2 cellular contexts compared by ENCODE assay signal in the genomic region with DNA sequence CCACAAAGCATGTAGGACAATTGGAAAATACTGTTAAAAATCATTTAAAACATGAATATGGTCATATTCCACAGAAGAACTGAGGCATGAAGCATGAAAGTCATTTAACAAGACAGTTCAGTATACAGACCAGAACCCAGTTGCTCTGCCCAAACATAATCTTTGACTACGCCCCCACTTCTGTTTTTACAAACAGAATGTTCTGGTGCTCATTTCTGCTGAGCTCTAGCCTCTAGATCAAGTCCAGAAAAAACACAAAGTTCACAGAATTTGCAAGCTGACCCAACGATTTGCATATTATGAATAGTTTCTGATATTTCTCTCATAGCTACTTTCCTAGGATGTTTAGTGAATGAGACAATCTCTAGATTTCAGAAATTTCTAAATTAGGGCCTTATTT.
TF ChIP-seq lines count a peak whose summit lies in the region.

No MANE protein-coding gene starts in this region.

TF ChIP-seq in liver, 16 proteins besides CTCF, POLR2A, EP300 and RAD21 (continued from another document):
- TF ChIP-seq, protein P1, sequence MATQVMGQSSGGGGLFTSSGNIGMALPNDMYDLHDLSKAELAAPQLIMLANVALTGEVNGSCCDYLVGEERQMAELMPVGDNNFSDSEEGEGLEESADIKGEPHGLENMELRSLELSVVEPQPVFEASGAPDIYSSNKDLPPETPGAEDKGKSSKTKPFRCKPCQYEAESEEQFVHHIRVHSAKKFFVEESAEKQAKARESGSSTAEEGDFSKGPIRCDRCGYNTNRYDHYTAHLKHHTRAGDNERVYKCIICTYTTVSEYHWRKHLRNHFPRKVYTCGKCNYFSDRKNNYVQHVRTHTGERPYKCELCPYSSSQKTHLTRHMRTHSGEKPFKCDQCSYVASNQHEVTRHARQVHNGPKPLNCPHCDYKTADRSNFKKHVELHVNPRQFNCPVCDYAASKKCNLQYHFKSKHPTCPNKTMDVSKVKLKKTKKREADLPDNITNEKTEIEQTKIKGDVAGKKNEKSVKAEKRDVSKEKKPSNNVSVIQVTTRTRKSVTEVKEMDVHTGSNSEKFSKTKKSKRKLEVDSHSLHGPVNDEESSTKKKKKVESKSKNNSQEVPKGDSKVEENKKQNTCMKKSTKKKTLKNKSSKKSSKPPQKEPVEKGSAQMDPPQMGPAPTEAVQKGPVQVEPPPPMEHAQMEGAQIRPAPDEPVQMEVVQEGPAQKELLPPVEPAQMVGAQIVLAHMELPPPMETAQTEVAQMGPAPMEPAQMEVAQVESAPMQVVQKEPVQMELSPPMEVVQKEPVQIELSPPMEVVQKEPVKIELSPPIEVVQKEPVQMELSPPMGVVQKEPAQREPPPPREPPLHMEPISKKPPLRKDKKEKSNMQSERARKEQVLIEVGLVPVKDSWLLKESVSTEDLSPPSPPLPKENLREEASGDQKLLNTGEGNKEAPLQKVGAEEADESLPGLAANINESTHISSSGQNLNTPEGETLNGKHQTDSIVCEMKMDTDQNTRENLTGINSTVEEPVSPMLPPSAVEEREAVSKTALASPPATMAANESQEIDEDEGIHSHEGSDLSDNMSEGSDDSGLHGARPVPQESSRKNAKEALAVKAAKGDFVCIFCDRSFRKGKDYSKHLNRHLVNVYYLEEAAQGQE (IDR thresholded peaks at IDR 0.05), result peak; percentile 25
- TF ChIP-seq NR2F2 (IDR thresholded peaks at IDR 0.05) (no peak), HNF4A (conservative IDR thresholded peaks at IDR 0.05) (peak; percentile 58 to 80), FOXA1 (IDR thresholded peaks at IDR 0.05) (no peak), YY1 (IDR thresholded peaks at IDR 0.05) (no peak), GABPA (IDR thresholded peaks at IDR 0.05 in 1 of 2, conservative IDR thresholded peaks at IDR 0.05 in 1 of 2) (no peak), JUND (IDR thresholded peaks at IDR 0.05) (no peak), TAF1 (conservative IDR thresholded peaks at IDR 0.05) (no peak), HNF4G (IDR thresholded peaks at IDR 0.05) (no peak), EGR1 (IDR thresholded peaks at IDR 0.05; ENCODE audit: low read depth in 2 of 2) (peak in 1 of 2 donors; percentile 74)
- TF ChIP-seq, protein P2, sequence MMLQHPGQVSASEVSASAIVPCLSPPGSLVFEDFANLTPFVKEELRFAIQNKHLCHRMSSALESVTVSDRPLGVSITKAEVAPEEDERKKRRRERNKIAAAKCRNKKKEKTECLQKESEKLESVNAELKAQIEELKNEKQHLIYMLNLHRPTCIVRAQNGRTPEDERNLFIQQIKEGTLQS (IDR thresholded peaks at IDR 0.05), result no peak
- TF ChIP-seq, protein P3, sequence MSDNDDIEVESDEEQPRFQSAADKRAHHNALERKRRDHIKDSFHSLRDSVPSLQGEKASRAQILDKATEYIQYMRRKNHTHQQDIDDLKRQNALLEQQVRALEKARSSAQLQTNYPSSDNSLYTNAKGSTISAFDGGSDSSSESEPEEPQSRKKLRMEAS (IDR thresholded peaks at IDR 0.05), result peak; percentile 43

TF ChIP-seq in HepG2, 621 proteins besides CTCF, POLR2A, EP300 and RAD21 (continued from another document):
- TF ChIP-seq, protein P4, sequence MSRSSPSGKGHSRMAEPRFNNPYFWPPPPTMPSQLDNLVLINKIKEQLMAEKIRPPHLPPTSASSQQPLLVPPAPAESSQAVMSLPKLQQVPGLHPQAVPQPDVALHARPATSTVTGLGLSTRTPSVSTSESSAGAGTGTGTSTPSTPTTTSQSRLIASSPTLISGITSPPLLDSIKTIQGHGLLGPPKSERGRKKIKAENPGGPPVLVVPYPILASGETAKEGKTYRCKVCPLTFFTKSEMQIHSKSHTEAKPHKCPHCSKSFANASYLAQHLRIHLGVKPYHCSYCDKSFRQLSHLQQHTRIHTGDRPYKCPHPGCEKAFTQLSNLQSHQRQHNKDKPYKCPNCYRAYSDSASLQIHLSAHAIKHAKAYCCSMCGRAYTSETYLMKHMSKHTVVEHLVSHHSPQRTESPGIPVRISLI (CRISPR knock-in tag; IDR thresholded peaks at IDR 0.05; ENCODE audit: borderline replicate concordance), result no peak
- TF ChIP-seq ATAD3A (CRISPR knock-in tag; IDR thresholded peaks at IDR 0.05) (no peak), PITX1 (CRISPR knock-in tag; IDR thresholded peaks at IDR 0.05) (no peak), YY1 (IDR thresholded peaks at IDR 0.05; ENCODE audit: insufficient read depth, insufficient replicate concordance, low read depth, low read length) (no peak), TGIF2 (CRISPR knock-in tag; IDR thresholded peaks at IDR 0.05) (no peak)
- TF ChIP-seq, protein P5, sequence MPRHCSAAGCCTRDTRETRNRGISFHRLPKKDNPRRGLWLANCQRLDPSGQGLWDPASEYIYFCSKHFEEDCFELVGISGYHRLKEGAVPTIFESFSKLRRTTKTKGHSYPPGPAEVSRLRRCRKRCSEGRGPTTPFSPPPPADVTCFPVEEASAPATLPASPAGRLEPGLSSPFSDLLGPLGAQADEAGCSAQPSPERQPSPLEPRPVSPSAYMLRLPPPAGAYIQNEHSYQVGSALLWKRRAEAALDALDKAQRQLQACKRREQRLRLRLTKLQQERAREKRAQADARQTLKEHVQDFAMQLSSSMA (CRISPR knock-in tag; IDR thresholded peaks at IDR 0.05), result no peak
